ENCODE assay signal across 14 cellular contexts in the genomic region with DNA sequence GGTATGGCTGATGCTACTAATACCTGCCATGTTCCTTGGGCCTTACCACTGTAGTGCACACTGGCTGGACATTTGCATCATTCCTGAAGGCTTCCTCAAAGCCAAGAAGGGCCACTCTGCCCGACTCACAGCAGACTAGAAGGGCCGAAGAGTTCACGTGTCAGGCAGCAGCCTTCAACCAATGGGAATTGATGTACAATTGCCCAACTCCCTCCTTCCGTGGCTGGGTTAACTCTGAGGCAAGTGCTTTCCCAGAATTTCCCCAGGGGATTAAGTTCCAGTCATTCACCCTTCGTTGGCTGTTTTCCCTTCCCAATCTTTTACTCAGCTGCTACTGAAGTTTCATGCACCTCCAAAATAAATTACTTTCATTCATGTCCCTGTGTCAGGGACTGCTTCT. TPM values are rescaled to one million over a fixed set of nuclear protein-coding genes. Genes with fewer than 3 reads are reported as not detected.
DNase-seq lines count a peak whose midpoint lies in the region; ATAC-seq and TF ChIP-seq lines count a peak whose summit lies in the region.
"Had no signal": no experiment of that assay in that cellular context is flagged by ENCODE, and none has a peak within 500 bp of the region (broad histone marks: within the 10 kb centered on the region; RNA-seq: fewer than 3 reads in every experiment).

No MANE protein-coding gene starts in this region.

- ATAC-seq in omental fat pad (ENCODE audit: low FRiP score) = peak; percentile 83

- TF ChIP-seq CTCF in fibroblast of mammary gland (conservative IDR thresholded peaks at IDR 0.05; ENCODE audit: control insufficient read depth, insufficient read depth, low read depth, low read length) = no peak
- no peak for TF ChIP-seq CTCF in omental fat pad (IDR thresholded peaks at IDR 0.05)

- DNase-seq in Ammon's horn (ENCODE audit: low spot score) (peak; percentile 22), MV-4-11 (lab: John Stamatoyannopoulos, UW) (peak; percentile 58), fibroblast of mammary gland (ENCODE audit: low read depth) (peak; percentile 91), omental fat pad (ENCODE audit: low spot score) (no peak), NCI-H128 (lab: John Stamatoyannopoulos, UW; ENCODE audit: unreplicated experiment) (no peak), midbrain (lab: John Stamatoyannopoulos, UW) (no peak)
- no peak for DNase-seq in activated naive CD4-positive, alpha-beta T cell treated with anti-CD3 and anti-CD28 coated beads, Interleukin-2, amount 50 U/mL, for 16 hours
- DNase-seq in stimulated activated CD4-positive, alpha-beta T cell treated with anti-CD3 and anti-CD28 coated beads, Interleukin-4, amount 100 ng/mL, for 1 hour = no peak
- DNase-seq: activated CD4-positive, alpha-beta T cell treated with anti-CD3 and anti-CD28 coated beads, Interleukin-2, amount 50 U/mL, for 48 hours; activated naive CD4-positive, alpha-beta T cell treated with anti-CD3 and anti-CD28 coated beads, Interleukin-2, amount 10 ng/mL, durations not matched to agents 7 days and 5 days; Caco-2; effector memory CD4-positive, alpha-beta T cell; NCI-H2029 had no signal

- H3K4me3 ChIP-seq in fibroblast of mammary gland (ENCODE audit: control insufficient read depth, low read depth, low read length) = no peak overlapping the region
- H3K4me3 ChIP-seq: SK-N-MC had no signal

RNA-seq across cellular contexts. Expression of a gene that starts 29.8 kb away (rescaled TPM):
- 10 to 100 TPM; 22.2 to 84.2 (median 23.8) TPM for total RNA-seq in omental fat pad

RNA-seq across cellular contexts. Expression of a gene that starts 30.3 kb away (rescaled TPM):
- 100 to 1,000 TPM in 1 of 4 donors, 10 to 100 TPM in 3; 30.5 to 128 (median 55.6) TPM for total RNA-seq in omental fat pad

RNA-seq across cellular contexts. Expression of a gene that starts 39.9 kb away (rescaled TPM):
- 10 to 100 TPM; 38.5 to 71.2 (median 42.3) TPM for total RNA-seq in omental fat pad

RNA-seq across cellular contexts. Expression of a gene that starts 45.2 kb away (rescaled TPM):
- 10 to 100 TPM; 10.1 to 54.5 (median 20.0) TPM for total RNA-seq in omental fat pad

RNA-seq across cellular contexts. Expression of a gene that starts 57.0 kb away (rescaled TPM):
- 10 to 100 TPM; 18.4 to 79.6 (median 35.0) TPM for total RNA-seq in omental fat pad
- total RNA-seq: Caco-2 had no signal

Comparison
In these comparisons a context has a peak if more than half of its experiments do, and no peak if none do; other contexts are left out.
1. DNase-seq: peak in Ammon's horn (single experiment), MV-4-11 (single experiment) and fibroblast of mammary gland (single experiment); none in omental fat pad (single experiment), activated naive CD4-positive, alpha-beta T cell treated with anti-CD3 and anti-CD28 coated beads, Interleukin-2, amount 50 U/mL, for 16 hours (single experiment), stimulated activated CD4-positive, alpha-beta T cell treated with anti-CD3 and anti-CD28 coated beads, Interleukin-4, amount 100 ng/mL, for 1 hour (single experiment), NCI-H128 (single experiment) and midbrain (single experiment).